8 cellular contexts compared by ENCODE assay signal in the genomic region with DNA sequence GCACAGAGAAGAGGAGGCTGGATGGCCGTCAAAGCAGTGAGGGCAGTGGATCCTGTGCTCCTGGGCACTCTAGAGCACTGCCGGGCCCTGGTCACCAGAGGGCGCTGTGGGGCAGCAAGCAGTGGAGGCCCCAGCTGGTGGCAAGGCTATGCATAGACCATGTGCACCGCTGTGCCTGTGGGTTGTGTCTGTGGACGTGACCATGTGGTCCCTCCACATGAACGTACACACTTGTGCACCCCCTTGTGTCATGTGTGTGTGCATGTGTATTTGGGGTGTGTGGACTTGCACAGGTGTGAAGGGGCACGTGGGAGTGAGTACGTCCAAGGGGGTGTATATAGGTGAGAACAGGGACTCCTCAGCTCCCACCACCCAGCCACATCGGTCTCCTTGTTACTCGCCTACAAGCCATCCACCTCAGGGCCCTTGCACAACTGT. TPM values are rescaled to one million over a fixed set of nuclear protein-coding genes. Genes with fewer than 3 reads are reported as not detected.
DNase-seq lines count a peak whose midpoint lies in the region; ATAC-seq lines count a peak whose summit lies in the region.

No MANE protein-coding gene starts in this region.

- H3K4me2 ChIP-seq in mesendoderm (ENCODE audit: low read length) = no peak overlapping the region

- H3K79me1 ChIP-seq in mesendoderm (ENCODE audit: low read length) = no peaks in the 10 kb centered on the region

- peak overlapping the region; percentile 6 for H3K56ac ChIP-seq in mesendoderm (ENCODE audit: low read length)

- H4K5ac ChIP-seq in mesendoderm (ENCODE audit: low read length) = no peak overlapping the region

- H2BK15ac ChIP-seq in mesendoderm (replicated peaks; ENCODE audit: low read depth) = no peak overlapping the region

- peaks cover 2% of the 10 kb centered on the region for H3K79me2 ChIP-seq in mesendoderm (ENCODE audit: control insufficient read depth, insufficient read depth, low read length)

- peak overlapping the region; percentile 79 for H3K27ac Mint-ChIP-seq in activated CD8-positive, alpha-beta T cell treated with anti-CD3 and anti-CD28 coated beads, Interleukin-2, amount 10 ng/mL, durations not matched to agents 7 days and 5 days

- POLR2A ChIA-PET in activated CD8-positive, alpha-beta T cell treated with anti-CD3 and anti-CD28 coated beads, Interleukin-2, amount 10 ng/mL, durations not matched to agents 7 days and 5 days (lab: Charles Lee) = no interaction called here

- WGBS in mesendoderm (ENCODE audit: extremely low coverage, insufficient coverage, low lambda C conversion rate) = no CpG with 5 or more reads among the region's 10 CpGs

- H3K4me3 ChIP-seq in mesendoderm (ENCODE audit: low read length) = no peak overlapping the region

- H4K8ac ChIP-seq in mesendoderm (ENCODE audit: low read depth, low read length) = no peak overlapping the region

- H3K27me3 Mint-ChIP-seq in activated CD8-positive, alpha-beta T cell treated with anti-CD3 and anti-CD28 coated beads, Interleukin-2, amount 10 ng/mL, durations not matched to agents 7 days and 5 days (ENCODE audit: low read depth) = no peaks in the 10 kb centered on the region

- CTCF ChIA-PET in activated CD8-positive, alpha-beta T cell treated with anti-CD3 and anti-CD28 coated beads, Interleukin-2, amount 10 ng/mL, durations not matched to agents 7 days and 5 days (lab: Charles Lee) = interaction anchor here (0.8 to 3.0 kb wide), 18 partner anchors 8 to 237 kb away, joined by 3 to 33 read pairs (median 4); a partner anchor contains a TSS

- no peak overlapping the region for H3K4me3 Mint-ChIP-seq in activated CD8-positive, alpha-beta T cell treated with anti-CD3 and anti-CD28 coated beads, Interleukin-2, amount 10 ng/mL, durations not matched to agents 7 days and 5 days

- no peak overlapping the region for H3K9ac ChIP-seq in mesendoderm (ENCODE audit: low read length)

- no peak overlapping the region for H2BK120ac ChIP-seq in mesendoderm (ENCODE audit: low read depth, low read length)

- H3K36me3 Mint-ChIP-seq in activated CD8-positive, alpha-beta T cell treated with anti-CD3 and anti-CD28 coated beads, Interleukin-2, amount 10 ng/mL, durations not matched to agents 7 days and 5 days (ENCODE audit: low read depth) = peaks cover 2% of the 10 kb centered on the region

- H3K27ac ChIP-seq in mesendoderm (ENCODE audit: low read depth, low read length) = no peak overlapping the region

- H3K36me3 ChIP-seq in mesendoderm (ENCODE audit: control insufficient read depth, insufficient read depth, low read length) = no peaks in the 10 kb centered on the region

- H3K4ac ChIP-seq in mesendoderm (ENCODE audit: low read depth, low read length) = no peak overlapping the region

- H3K4me1 Mint-ChIP-seq in activated CD8-positive, alpha-beta T cell treated with anti-CD3 and anti-CD28 coated beads, Interleukin-2, amount 10 ng/mL, durations not matched to agents 7 days and 5 days (ENCODE audit: low read depth) = peaks cover 55% of the 10 kb centered on the region

- H2BK5ac ChIP-seq in mesendoderm (ENCODE audit: low read length) = no peak overlapping the region

- H2AK5ac ChIP-seq in mesendoderm (ENCODE audit: low read length) = no peak overlapping the region

- no peak overlapping the region for H3K23ac ChIP-seq in mesendoderm (ENCODE audit: low read length)

- H3K18ac ChIP-seq in mesendoderm (ENCODE audit: low read length) = no peak overlapping the region

- no peaks in the 10 kb centered on the region for H3K9me3 Mint-ChIP-seq in activated CD8-positive, alpha-beta T cell treated with anti-CD3 and anti-CD28 coated beads, Interleukin-2, amount 10 ng/mL, durations not matched to agents 7 days and 5 days (ENCODE audit: insufficient read depth)

- H3K4me1 ChIP-seq in mesendoderm (ENCODE audit: control insufficient read depth, low read depth, low read length) = peaks cover 1% of the 10 kb centered on the region

- peak; percentile 35 for ATAC-seq in GM18867 (IDR thresholded peaks at IDR 0.05; ENCODE audit: unreplicated experiment)
- ATAC-seq in HG03460 (IDR thresholded peaks at IDR 0.05; ENCODE audit: unreplicated experiment) = peak; percentile 38
- ATAC-seq in activated CD8-positive, alpha-beta T cell treated with anti-CD3 and anti-CD28 coated beads, Interleukin-2, amount 10 ng/mL, durations not matched to agents 7 days and 5 days = peak; percentile 40

- DNase-seq in AG08395 (ENCODE audit: low spot score) = peak; percentile 89
- peak; percentile 61 to 80 for DNase-seq in NOMO-1 (lab: John Stamatoyannopoulos, UW; ENCODE audit: unreplicated experiment in 2 of 2)
- DNase-seq in activated CD8-positive, alpha-beta T cell treated with anti-CD3 and anti-CD28 coated beads, Interleukin-2, amount 10 ng/mL, durations not matched to agents 7 days and 5 days = peak; percentile 93
- DNase-seq in effector CD4-positive, alpha-beta T cell = peak; percentile 89
- DNase-seq in mesendoderm = peak; percentile 80
- peak; percentile 83 for DNase-seq in stimulated activated CD8-positive, alpha-beta memory T cell treated with anti-CD3 and anti-CD28 coated beads, Interleukin-4, amount 100 ng/mL, for 1 hour (ENCODE audit: low read depth in 2 of 2, low spot score in 1 of 2)

- peaks cover 2% of the 10 kb centered on the region for H3K27me3 ChIP-seq in mesendoderm (ENCODE audit: insufficient read depth, low read length, poor library complexity)

RNA-seq across cellular contexts. Expression of a gene that starts 4.4 kb away (rescaled TPM):
- 10 to 100 TPM; 57.4 to 57.8 TPM for total RNA-seq in activated CD8-positive, alpha-beta T cell treated with anti-CD3 and anti-CD28 coated beads, Interleukin-2, amount 10 ng/mL, durations not matched to agents 7 days and 5 days
- 33.8 TPM for polyA plus RNA-seq in mesendoderm (2013, experiment 1 of 2)
- polyA plus RNA-seq in mesendoderm (2013, experiment 2 of 2) = 35.9 TPM

RNA-seq across cellular contexts. Expression of a gene that starts 26.9 kb away (rescaled TPM):
- 1 to 10 TPM; 1.1 to 1.3 TPM for total RNA-seq in activated CD8-positive, alpha-beta T cell treated with anti-CD3 and anti-CD28 coated beads, Interleukin-2, amount 10 ng/mL, durations not matched to agents 7 days and 5 days
- 22.9 TPM for polyA plus RNA-seq in mesendoderm (2013, experiment 1 of 2)
- 23.5 TPM for polyA plus RNA-seq in mesendoderm (2013, experiment 2 of 2)
